In the genomic region with DNA sequence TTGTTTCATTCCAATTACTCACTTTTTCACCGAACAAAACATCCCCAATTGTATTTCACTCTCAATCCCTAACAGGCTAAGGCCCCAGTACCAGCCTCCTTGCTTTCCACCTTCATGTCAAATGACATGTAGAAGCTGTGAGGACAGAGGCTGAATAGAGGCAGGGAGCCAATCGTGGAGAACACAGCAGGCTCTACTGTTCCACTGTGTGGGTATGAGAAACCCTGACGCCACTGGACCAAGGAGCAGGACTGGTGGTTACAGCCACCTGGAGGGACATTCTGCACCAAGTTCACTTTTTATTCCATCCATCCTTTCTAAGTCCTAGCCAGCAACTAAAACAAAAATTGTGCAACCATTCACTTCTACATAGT, we compare ENCODE assay signal across 20 cellular contexts.
DNase-seq lines count a peak whose midpoint lies in the region; ATAC-seq and TF ChIP-seq lines count a peak whose summit lies in the region.
"Had no signal": no experiment of that assay in that cellular context is flagged by ENCODE, and none has a peak within 500 bp of the region (broad histone marks: within the 10 kb centered on the region; RNA-seq: fewer than 3 reads in every experiment).

No MANE protein-coding gene starts in this region.

- intact Hi-C loops in left ventricle myocardium superior (cut with micrococcal nuclease) (no loop called here), left lung (cut with DNase I) (no loop called here)

- H3K4me1 Mint-ChIP-seq in type B pancreatic cell (ENCODE audit: unreplicated experiment) = no peaks in the 10 kb centered on the region
- H3K4me1 Mint-ChIP-seq: CD14-positive monocyte; CD4-positive, alpha-beta memory T cell; H9 had no signal

- ATAC-seq in left ventricle myocardium superior (peak; percentile 40), GM18520 (IDR thresholded peaks at IDR 0.05; ENCODE audit: unreplicated experiment) (no peak), left lung (no peak), GM18858 (IDR thresholded peaks at IDR 0.05; ENCODE audit: unreplicated experiment) (no peak)
- ATAC-seq: A549 had no signal

- H3K27me3 ChIP-seq in right atrium auricular region = no peaks in the 10 kb centered on the region
- no peaks in the 10 kb centered on the region for H3K27me3 ChIP-seq in left lung
- H3K27me3 ChIP-seq: BLaER1 had no signal

- H3K36me3 ChIP-seq in right atrium auricular region (no peaks in the 10 kb centered on the region), left lung (no peaks in the 10 kb centered on the region)
- H3K36me3 ChIP-seq: BLaER1 had no signal

- H3K27ac Mint-ChIP-seq in type B pancreatic cell = no peak overlapping the region
- H3K27ac Mint-ChIP-seq: CD14-positive monocyte; CD4-positive, alpha-beta memory T cell had no signal

- no peaks in the 10 kb centered on the region for H3K9me3 Mint-ChIP-seq in type B pancreatic cell
- H3K9me3 Mint-ChIP-seq: H9 had no signal

- no peaks in the 10 kb centered on the region for H3K27me3 Mint-ChIP-seq in type B pancreatic cell
- H3K27me3 Mint-ChIP-seq: CD4-positive, alpha-beta memory T cell had no signal

- H3K4me3 Mint-ChIP-seq in type B pancreatic cell = no peak overlapping the region
- H3K4me3 Mint-ChIP-seq: CD14-positive monocyte; CD4-positive, alpha-beta memory T cell; H9 had no signal

- H3K36me3 Mint-ChIP-seq in type B pancreatic cell = no peaks in the 10 kb centered on the region
- H3K36me3 Mint-ChIP-seq: CD14-positive monocyte; CD4-positive, alpha-beta memory T cell had no signal

- H3K9me3 ChIP-seq in right atrium auricular region (peaks cover 0 to 11% of the 10 kb centered on the region in 2 donors), left lung (peaks cover 0 to 9% of the 10 kb centered on the region in 2 donors)
- H3K9me3 ChIP-seq: A549, BLaER1 had no signal

- TF ChIP-seq CTCF in right atrium auricular region (IDR thresholded peaks at IDR 0.05) (no peak), type B pancreatic cell (conservative IDR thresholded peaks at IDR 0.05) (no peak), left lung (IDR thresholded peaks at IDR 0.05) (no peak)

- DNase-seq in left ventricle myocardium superior (no peak), right atrium auricular region (ENCODE audit: low spot score) (no peak), globus pallidus (ENCODE audit: low spot score) (peak; percentile 55), pons (ENCODE audit: low spot score) (peak; percentile 71), type B pancreatic cell (ENCODE audit: extremely low spot score, unreplicated experiment) (no peak), left lung (no peak)
- DNase-seq: AML-193; CD4-positive, alpha-beta memory T cell; DMS153; DMS79; GF-D8; GOT3; H9; IMR-90 had no signal

- H3K27ac ChIP-seq in right atrium auricular region (no peak overlapping the region), left lung (no peak overlapping the region)
- H3K27ac ChIP-seq: 22Rv1, A549, BLaER1 had no signal

- H3K4me1 ChIP-seq in right atrium auricular region = no peaks in the 10 kb centered on the region
- no peaks in the 10 kb centered on the region for H3K4me1 ChIP-seq in left lung
- H3K4me1 ChIP-seq: A549 had no signal

- H3K4me3 ChIP-seq in right atrium auricular region = no peak overlapping the region
- H3K4me3 ChIP-seq in left lung = no peak overlapping the region
- H3K4me3 ChIP-seq: A549, BLaER1 had no signal

Comparison
In these comparisons a context has a peak if more than half of its experiments do, and no peak if none do; other contexts are left out.
1. DNase-seq: peak in globus pallidus (single experiment) and pons (single experiment); none in left ventricle myocardium superior (single experiment), right atrium auricular region (single experiment), type B pancreatic cell (single experiment) and left lung (0 of 2).